ENCODE assay signal across 1 cellular context in the genomic region with DNA sequence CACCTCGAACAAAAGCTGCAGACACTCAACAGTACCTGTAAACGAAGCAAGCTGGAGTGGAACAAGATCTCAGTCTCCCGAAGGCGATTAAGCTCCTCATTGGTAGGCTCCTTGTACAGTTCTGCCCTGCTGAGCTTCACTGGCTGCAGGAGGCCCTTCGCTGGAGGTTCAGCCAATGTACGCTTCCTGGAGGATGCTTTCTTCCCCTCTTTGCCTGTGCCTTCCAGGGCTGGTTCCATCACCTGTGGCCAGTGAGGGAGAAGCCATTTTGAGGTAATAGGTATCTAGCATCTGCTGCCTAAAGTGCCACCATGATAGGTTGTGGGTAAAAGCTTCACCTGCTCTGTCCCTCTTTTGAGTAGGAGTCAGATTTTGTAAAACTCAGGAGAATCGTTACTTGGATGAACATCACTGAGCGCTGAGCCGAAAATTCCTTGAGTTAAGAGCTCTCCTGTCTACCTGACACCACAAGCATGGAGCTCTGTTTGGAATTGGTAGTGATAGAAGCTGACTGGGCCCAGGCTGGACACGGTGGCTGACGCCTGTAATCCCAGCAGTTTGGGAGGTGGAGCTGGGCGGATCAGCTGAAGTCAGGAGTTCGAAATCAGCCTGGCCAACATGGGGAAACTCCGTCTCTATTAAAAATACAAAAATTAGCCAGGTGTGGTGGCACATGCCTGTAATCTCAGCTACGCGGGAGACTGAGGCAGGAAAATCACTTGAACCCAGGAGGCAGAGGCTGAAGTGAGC.
TF ChIP-seq lines count a peak whose summit lies in the region.

No MANE protein-coding gene starts in this region.

TF ChIP-seq in GM12878, 131 proteins besides CTCF, POLR2A, EP300 and RAD21:
- TF ChIP-seq, protein P1, sequence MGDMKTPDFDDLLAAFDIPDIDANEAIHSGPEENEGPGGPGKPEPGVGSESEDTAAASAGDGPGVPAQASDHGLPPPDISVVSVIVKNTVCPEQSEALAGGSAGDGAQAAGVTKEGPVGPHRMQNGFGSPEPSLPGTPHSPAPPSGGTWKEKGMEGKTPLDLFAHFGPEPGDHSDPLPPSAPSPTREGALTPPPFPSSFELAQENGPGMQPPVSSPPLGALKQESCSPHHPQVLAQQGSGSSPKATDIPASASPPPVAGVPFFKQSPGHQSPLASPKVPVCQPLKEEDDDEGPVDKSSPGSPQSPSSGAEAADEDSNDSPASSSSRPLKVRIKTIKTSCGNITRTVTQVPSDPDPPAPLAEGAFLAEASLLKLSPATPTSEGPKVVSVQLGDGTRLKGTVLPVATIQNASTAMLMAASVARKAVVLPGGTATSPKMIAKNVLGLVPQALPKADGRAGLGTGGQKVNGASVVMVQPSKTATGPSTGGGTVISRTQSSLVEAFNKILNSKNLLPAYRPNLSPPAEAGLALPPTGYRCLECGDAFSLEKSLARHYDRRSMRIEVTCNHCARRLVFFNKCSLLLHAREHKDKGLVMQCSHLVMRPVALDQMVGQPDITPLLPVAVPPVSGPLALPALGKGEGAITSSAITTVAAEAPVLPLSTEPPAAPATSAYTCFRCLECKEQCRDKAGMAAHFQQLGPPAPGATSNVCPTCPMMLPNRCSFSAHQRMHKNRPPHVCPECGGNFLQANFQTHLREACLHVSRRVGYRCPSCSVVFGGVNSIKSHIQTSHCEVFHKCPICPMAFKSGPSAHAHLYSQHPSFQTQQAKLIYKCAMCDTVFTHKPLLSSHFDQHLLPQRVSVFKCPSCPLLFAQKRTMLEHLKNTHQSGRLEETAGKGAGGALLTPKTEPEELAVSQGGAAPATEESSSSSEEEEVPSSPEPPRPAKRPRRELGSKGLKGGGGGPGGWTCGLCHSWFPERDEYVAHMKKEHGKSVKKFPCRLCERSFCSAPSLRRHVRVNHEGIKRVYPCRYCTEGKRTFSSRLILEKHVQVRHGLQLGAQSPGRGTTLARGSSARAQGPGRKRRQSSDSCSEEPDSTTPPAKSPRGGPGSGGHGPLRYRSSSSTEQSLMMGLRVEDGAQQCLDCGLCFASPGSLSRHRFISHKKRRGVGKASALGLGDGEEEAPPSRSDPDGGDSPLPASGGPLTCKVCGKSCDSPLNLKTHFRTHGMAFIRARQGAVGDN (IDR thresholded peaks at IDR 0.05), result no peak
- no peak for TF ChIP-seq ETV6 (conservative IDR thresholded peaks at IDR 0.05 in 1 of 2, IDR thresholded peaks at IDR 0.05 in 1 of 2; ENCODE audit: borderline replicate concordance in 1 of 2, low read depth in 1 of 2)
- no peak for TF ChIP-seq MEF2B (IDR thresholded peaks at IDR 0.05; ENCODE audit: partially characterized antibody, poor library complexity, severe bottlenecking)
- TF ChIP-seq MLLT1 (IDR thresholded peaks at IDR 0.05), result no peak
- no peak for TF ChIP-seq JUND (IDR thresholded peaks at IDR 0.05; ENCODE audit: low read depth, low read length)
- TF ChIP-seq, protein P2, sequence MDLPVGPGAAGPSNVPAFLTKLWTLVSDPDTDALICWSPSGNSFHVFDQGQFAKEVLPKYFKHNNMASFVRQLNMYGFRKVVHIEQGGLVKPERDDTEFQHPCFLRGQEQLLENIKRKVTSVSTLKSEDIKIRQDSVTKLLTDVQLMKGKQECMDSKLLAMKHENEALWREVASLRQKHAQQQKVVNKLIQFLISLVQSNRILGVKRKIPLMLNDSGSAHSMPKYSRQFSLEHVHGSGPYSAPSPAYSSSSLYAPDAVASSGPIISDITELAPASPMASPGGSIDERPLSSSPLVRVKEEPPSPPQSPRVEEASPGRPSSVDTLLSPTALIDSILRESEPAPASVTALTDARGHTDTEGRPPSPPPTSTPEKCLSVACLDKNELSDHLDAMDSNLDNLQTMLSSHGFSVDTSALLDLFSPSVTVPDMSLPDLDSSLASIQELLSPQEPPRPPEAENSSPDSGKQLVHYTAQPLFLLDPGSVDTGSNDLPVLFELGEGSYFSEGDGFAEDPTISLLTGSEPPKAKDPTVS (IDR thresholded peaks at IDR 0.05; ENCODE audit: low read depth, low read length), result no peak
- no peak for TF ChIP-seq EGR1 (IDR thresholded peaks at IDR 0.05; ENCODE audit: borderline replicate concordance in 1 of 2, low read depth in 2 of 2, low read length in 2 of 2)
- TF ChIP-seq BMI1 (IDR thresholded peaks at IDR 0.05; ENCODE audit: borderline replicate concordance), result no peak
- TF ChIP-seq, protein P3, sequence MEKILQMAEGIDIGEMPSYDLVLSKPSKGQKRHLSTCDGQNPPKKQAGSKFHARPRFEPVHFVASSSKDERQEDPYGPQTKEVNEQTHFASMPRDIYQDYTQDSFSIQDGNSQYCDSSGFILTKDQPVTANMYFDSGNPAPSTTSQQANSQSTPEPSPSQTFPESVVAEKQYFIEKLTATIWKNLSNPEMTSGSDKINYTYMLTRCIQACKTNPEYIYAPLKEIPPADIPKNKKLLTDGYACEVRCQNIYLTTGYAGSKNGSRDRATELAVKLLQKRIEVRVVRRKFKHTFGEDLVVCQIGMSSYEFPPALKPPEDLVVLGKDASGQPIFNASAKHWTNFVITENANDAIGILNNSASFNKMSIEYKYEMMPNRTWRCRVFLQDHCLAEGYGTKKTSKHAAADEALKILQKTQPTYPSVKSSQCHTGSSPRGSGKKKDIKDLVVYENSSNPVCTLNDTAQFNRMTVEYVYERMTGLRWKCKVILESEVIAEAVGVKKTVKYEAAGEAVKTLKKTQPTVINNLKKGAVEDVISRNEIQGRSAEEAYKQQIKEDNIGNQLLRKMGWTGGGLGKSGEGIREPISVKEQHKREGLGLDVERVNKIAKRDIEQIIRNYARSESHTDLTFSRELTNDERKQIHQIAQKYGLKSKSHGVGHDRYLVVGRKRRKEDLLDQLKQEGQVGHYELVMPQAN (conservative IDR thresholded peaks at IDR 0.05), result no peak
- no peak for TF ChIP-seq RELB (IDR thresholded peaks at IDR 0.05; ENCODE audit: low read depth)
TF ChIP-seq in GM12878: peak in this region for 0.
